16 cellular contexts compared by ENCODE assay signal in genomic region chr12:24695657-24696329, GRCh38.
"Had no signal": no experiment of that assay in that cellular context is flagged by ENCODE, and none has a peak within 500 bp of the region (broad histone marks: within the 10 kb centered on the region; RNA-seq: fewer than 3 reads in every experiment).

No MANE protein-coding gene starts in this region.

- H3K27me3 Mint-ChIP-seq: activated CD4-positive, alpha-beta T cell treated with anti-CD3 and anti-CD28 coated beads, Interleukin-2, amount 10 ng/mL, durations not matched to agents 7 days and 5 days had no signal

- H3K4me3 Mint-ChIP-seq: activated CD4-positive, alpha-beta T cell treated with anti-CD3 and anti-CD28 coated beads, Interleukin-2, amount 10 ng/mL, durations not matched to agents 7 days and 5 days; endodermal cell had no signal

- H3K4me3 ChIP-seq: breast epithelium, left ventricle myocardium inferior, stomach, thoracic aorta had no signal

- H3K36me3 ChIP-seq: breast epithelium, left ventricle myocardium inferior, stomach, thoracic aorta had no signal

- DNase-seq: activated CD4-positive, alpha-beta T cell treated with anti-CD3 and anti-CD28 coated beads, Interleukin-2, amount 10 ng/mL, durations not matched to agents 7 days and 5 days; activated CD4-positive, CD25-positive, alpha-beta regulatory T cell; activated CD8-positive, alpha-beta memory T cell treated with anti-CD3 and anti-CD28 coated beads for 24 hours; activated naive CD4-positive, alpha-beta T cell treated with anti-CD3 and anti-CD28 coated beads, Interleukin-2, amount 50 U/mL, for 16 hours; amniotic stem cell; endodermal cell; foreskin fibroblast; left ventricle myocardium inferior; mesenchymal stem cell; stomach; SW 1271; T1000 had no signal

- H3K9me3 Mint-ChIP-seq: activated CD4-positive, alpha-beta T cell treated with anti-CD3 and anti-CD28 coated beads, Interleukin-2, amount 10 ng/mL, durations not matched to agents 7 days and 5 days; activated T-helper 2 cell treated with anti-CD3 and anti-CD28 coated beads, Interferon-gamma antibody, Interleukin-2, Interleukin-4, amounts not matched to agents 10 μg/mL and 5 μg/mL and 100 μg/mL, durations not matched to agents 14 hours and 24 hours and 36 hours had no signal

- H3K4me1 Mint-ChIP-seq: activated CD4-positive, alpha-beta T cell treated with anti-CD3 and anti-CD28 coated beads, Interleukin-2, amount 10 ng/mL, durations not matched to agents 7 days and 5 days had no signal

- H3K4me1 ChIP-seq: breast epithelium, left ventricle myocardium inferior, parathyroid adenoma, stomach had no signal

- H3K9ac ChIP-seq: parathyroid adenoma had no signal

- H3K27ac Mint-ChIP-seq: activated CD4-positive, alpha-beta T cell treated with anti-CD3 and anti-CD28 coated beads, Interleukin-2, amount 10 ng/mL, durations not matched to agents 7 days and 5 days; activated T-helper 2 cell treated with anti-CD3 and anti-CD28 coated beads, Interferon-gamma antibody, Interleukin-2, Interleukin-4, amounts not matched to agents 10 μg/mL and 5 μg/mL and 100 μg/mL, durations not matched to agents 14 hours and 24 hours and 36 hours; endodermal cell had no signal

- H3K79me2 ChIP-seq: parathyroid adenoma had no signal

- H3K9me3 ChIP-seq: breast epithelium, stomach, thoracic aorta had no signal

- H3K27me3 ChIP-seq: breast epithelium, stomach had no signal

- H3K27ac ChIP-seq: breast epithelium, left ventricle myocardium inferior, parathyroid adenoma, stomach, thoracic aorta had no signal
